In genomic region chr20:3981132-3981452, GRCh38 we compare ENCODE assay signal across 12 cellular contexts. TPM values are rescaled to one million over a fixed set of nuclear protein-coding genes. Genes with fewer than 3 reads are reported as not detected.
DNase-seq lines count a peak whose midpoint lies in the region; ATAC-seq and TF ChIP-seq lines count a peak whose summit lies in the region.
"Had no signal": no experiment of that assay in that cellular context is flagged by ENCODE, and none has a peak within 500 bp of the region (broad histone marks: within the 10 kb centered on the region; RNA-seq: fewer than 3 reads in every experiment).

No MANE protein-coding gene starts in this region.

- no peak for TF ChIP-seq POLR2A in adrenal gland (IDR thresholded peaks at IDR 0.05)

- POLR2A ChIA-PET in AG04450 (lab: Yijun Ruan, JAX): interaction anchor here (0.7 kb wide), 1 partner anchor 90 kb away, joined by 6 read pairs; no protein-coding TSS in a partner anchor

- 22 to 35% (median 33%) methylated on average over 2 of the region's 2 CpGs for WGBS in adrenal gland, 4 donors

- ATAC-seq in natural killer cell (no peak), GM19023 (IDR thresholded peaks at IDR 0.05; ENCODE audit: unreplicated experiment) (no peak), HG03378 (IDR thresholded peaks at IDR 0.05; ENCODE audit: unreplicated experiment) (no peak)

- H3K4me3 ChIP-seq in AG04450 (ENCODE audit: low read depth, low read length): no peak overlapping the region
- H3K4me3 ChIP-seq in adrenal gland: peak overlapping the region in 1 of 4 donors; percentile 40

- peak overlapping the region; percentile 43 for H3K27ac ChIP-seq in AG04450 (ENCODE audit: low read depth, low read length)
- H3K27ac ChIP-seq in adrenal gland: peak overlapping the region; percentile 15 to 90 (median 78)

- DNase-seq in AG04450 (ENCODE audit: low read depth, low spot score) (no peak), HS-5 (ENCODE audit: low read depth) (peak; percentile 9), adrenal gland (no peak), natural killer cell (no peak), ureter (ENCODE audit: low spot score) (no peak), NCI-H82 treated with DMSO at 0.1 percent for 48 hours (lab: John Stamatoyannopoulos, UW; ENCODE audit: unreplicated experiment) (no peak)
- DNase-seq: GOT3, hypothalamus, NCI-H146, nucleus accumbens had no signal

- no peaks in the 10 kb centered on the region for H3K9me3 Mint-ChIP-seq in natural killer cell

- H3K27me3 Mint-ChIP-seq in natural killer cell (ENCODE audit: low read depth in 2 of 2): no peaks in the 10 kb centered on the region

- intact Hi-C loops in adrenal gland (cut with DNase I): no loop called here
- intact Hi-C loops in natural killer cell (cut with micrococcal nuclease): no loop called here

- H3K27me3 ChIP-seq in AG04450 (ENCODE audit: control insufficient read depth, insufficient read depth, low read length) (no peaks in the 10 kb centered on the region), adrenal gland (no peaks in the 10 kb centered on the region)

- H3K36me3 Mint-ChIP-seq in natural killer cell: no peaks in the 10 kb centered on the region

- peak overlapping the region; percentile 85 to 88 for H3K27ac Mint-ChIP-seq in natural killer cell

- H3K36me3 ChIP-seq in adrenal gland (replicated peaks in 1 of 2): no peaks in the 10 kb centered on the region

- H3K9me3 ChIP-seq in AG04450 (ENCODE audit: control insufficient read depth, insufficient read depth, low read length): no peaks in the 10 kb centered on the region
- no peaks in the 10 kb centered on the region for H3K9me3 ChIP-seq in adrenal gland (replicated peaks in 1 of 3)

- TF ChIP-seq CTCF in AG04450 (IDR thresholded peaks at IDR 0.05; ENCODE audit: low read depth, low read length): no peak
- TF ChIP-seq CTCF in adrenal gland (IDR thresholded peaks at IDR 0.05): no peak
- no peak for TF ChIP-seq CTCF in natural killer cell (IDR thresholded peaks at IDR 0.05)

- peaks cover 14 to 18% of the 10 kb centered on the region in 2 donors for H3K4me1 Mint-ChIP-seq in natural killer cell

- CTCF ChIA-PET in AG04450 (lab: Charles Lee): interaction anchor here (1.1 kb wide), 1 partner anchor 10 kb away, joined by 6 read pairs; no protein-coding TSS in a partner anchor

- peaks cover 8 to 14% of the 10 kb centered on the region in 2 donors for H3K4me1 ChIP-seq in adrenal gland (replicated peaks in 1 of 2)

- peak overlapping the region; percentile 90 for H3K4me3 Mint-ChIP-seq in natural killer cell

RNA-seq across cellular contexts. Expression of gene RNF24, which starts 34.3 kb away (rescaled TPM):
- polyA plus RNA-seq in AG04450 (2011; rRNA removed): 24.7 and 30.8 TPM in 2 replicates
- 22.3 and 27.0 TPM in 2 replicates for polyA minus RNA-seq in AG04450 (2011; rRNA and poly(A)+ RNA removed)
- 10 to 100 TPM; 16.7 to 30.0 (median 25.8) TPM for total RNA-seq in adrenal gland
- polyA plus RNA-seq in adrenal gland: 1 to 10 TPM; 6.7 to 7.5 (median 7.2) TPM
- 10 to 100 TPM in 1 of 3 donors, 1 to 10 TPM in 2; 7.1 to 15.3 (median 7.8) TPM for total RNA-seq in natural killer cell
- 15.9 TPM for total RNA-seq in ureter
